In genomic region chr1:91020967-91021685, GRCh38 we compare ENCODE assay signal across 8 cellular contexts. TPM values are rescaled to one million over a fixed set of nuclear protein-coding genes. Genes with fewer than 3 reads are reported as not detected.
DNase-seq lines count a peak whose midpoint lies in the region; ATAC-seq and TF ChIP-seq lines count a peak whose summit lies in the region.

No MANE protein-coding gene starts in this region.

- H3K4me3 Mint-ChIP-seq in Caco-2 (ENCODE audit: unreplicated experiment) (peak overlapping the region; percentile 85), naive B cell (peak overlapping the region; percentile 92 to 99 (median 96))
- peak overlapping the region; percentile 90 for H3K4me3 Mint-ChIP-seq in stimulated activated memory B cell treated with anti-CD40 and anti-IgM and Interleukin-4, amounts not matched to agents 10 μg/mL and 1 μg/mL and 100 μg/mL, for 72 hours

- TF ChIP-seq EP300 in esophagus muscularis mucosa (IDR thresholded peaks at IDR 0.05): no peak

- peak overlapping the region; percentile 99 for H3K27ac Mint-ChIP-seq in Caco-2 (ENCODE audit: unreplicated experiment)
- H3K27ac Mint-ChIP-seq in naive B cell: peak overlapping the region; percentile 97 to 100 (median 99)
- peak overlapping the region; percentile 98 for H3K27ac Mint-ChIP-seq in stimulated activated memory B cell treated with anti-CD40 and anti-IgM and Interleukin-4, amounts not matched to agents 10 μg/mL and 1 μg/mL and 100 μg/mL, for 72 hours

- CTCF ChIA-PET in Caco-2 (lab: Charles Lee): interaction anchor here (1.0 to 1.2 kb wide), 2 partner anchors 144 to 145 kb away, joined by 4 read pairs; no protein-coding TSS in a partner anchor
- CTCF ChIA-PET in PC-9 (lab: Charles Lee): interaction anchor here (0.6 kb wide), 1 partner anchor 34 kb away, joined by 8 read pairs; no protein-coding TSS in a partner anchor

- H3K27me3 Mint-ChIP-seq in Caco-2 (ENCODE audit: insufficient read depth, unreplicated experiment): no peaks in the 10 kb centered on the region
- no peaks in the 10 kb centered on the region for H3K27me3 Mint-ChIP-seq in naive B cell
- no peaks in the 10 kb centered on the region for H3K27me3 Mint-ChIP-seq in stimulated activated memory B cell treated with anti-CD40 and anti-IgM and Interleukin-4, amounts not matched to agents 10 μg/mL and 1 μg/mL and 100 μg/mL, for 72 hours

- no peaks in the 10 kb centered on the region for H3K9me3 Mint-ChIP-seq in Caco-2 (ENCODE audit: unreplicated experiment)
- no peaks in the 10 kb centered on the region for H3K9me3 Mint-ChIP-seq in naive B cell
- H3K9me3 Mint-ChIP-seq in stimulated activated memory B cell treated with anti-CD40 and anti-IgM and Interleukin-4, amounts not matched to agents 10 μg/mL and 1 μg/mL and 100 μg/mL, for 72 hours: no peaks in the 10 kb centered on the region

- TF ChIP-seq CTCF in Caco-2 (IDR thresholded peaks at IDR 0.05; ENCODE audit: insufficient read depth in 1 of 2, low read depth in 1 of 2, low read length in 1 of 2, severe bottlenecking in 1 of 2, unreplicated experiment in 1 of 2) (no peak), GM20000 (IDR thresholded peaks at IDR 0.05; ENCODE audit: extremely low read depth, missing control alignments) (no peak), PC-9 (conservative IDR thresholded peaks at IDR 0.05) (no peak), esophagus muscularis mucosa (IDR thresholded peaks at IDR 0.05) (no peak)

- H3K36me3 Mint-ChIP-seq in Caco-2 (ENCODE audit: insufficient read depth, unreplicated experiment) (peaks cover 6% of the 10 kb centered on the region), naive B cell (no peaks in the 10 kb centered on the region)
- no peaks in the 10 kb centered on the region for H3K36me3 Mint-ChIP-seq in stimulated activated memory B cell treated with anti-CD40 and anti-IgM and Interleukin-4, amounts not matched to agents 10 μg/mL and 1 μg/mL and 100 μg/mL, for 72 hours

- H3K4me1 ChIP-seq in Caco-2: peaks cover 21% of the 10 kb centered on the region
- H3K4me1 ChIP-seq in PC-9 (replicated peaks; ENCODE audit: insufficient read depth): peaks cover 57% of the 10 kb centered on the region
- H3K4me1 ChIP-seq in esophagus muscularis mucosa: peaks cover 33 to 59% (median 54%) of the 10 kb centered on the region in 4 donors

- peaks cover 32% of the 10 kb centered on the region for H4K20me1 ChIP-seq in PC-9 (ENCODE audit: insufficient read depth)

- no peaks in the 10 kb centered on the region for H3K36me3 ChIP-seq in Caco-2 (ENCODE audit: control insufficient read depth, insufficient read depth, low read length)
- peaks cover 41% of the 10 kb centered on the region for H3K36me3 ChIP-seq in PC-9 (ENCODE audit: low read depth)
- H3K36me3 ChIP-seq in esophagus muscularis mucosa: no peaks in the 10 kb centered on the region

- peaks cover 26% of the 10 kb centered on the region; the same call in 1 of the 2 replicates for H3F3A ChIP-seq in PC-9 (ENCODE audit: insufficient read depth, low read depth)

- WGBS in esophagus muscularis mucosa: 3% methylated on average over 15 of the region's 33 CpGs

- POLR2A ChIA-PET in Caco-2 (lab: Charles Lee) (interaction anchor here (0.6 to 1.3 kb wide), 5 partner anchors 11 to 384 kb away, joined by 4 to 9 read pairs (median 4); partner anchors contain the start of gene HFM1), PC-9 (lab: Charles Lee; ENCODE audit: unreplicated experiment) (interaction anchor here (0.6 to 0.8 kb wide), 2 partner anchors 144 to 160 kb away, joined by 3 to 8 read pairs; no protein-coding TSS in a partner anchor)

- H3K4me1 Mint-ChIP-seq in Caco-2 (ENCODE audit: low read depth, unreplicated experiment) (peaks cover 3% of the 10 kb centered on the region), naive B cell (peaks cover 38 to 77% (median 64%) of the 10 kb centered on the region in 3 donors)
- H3K4me1 Mint-ChIP-seq in stimulated activated memory B cell treated with anti-CD40 and anti-IgM and Interleukin-4, amounts not matched to agents 10 μg/mL and 1 μg/mL and 100 μg/mL, for 72 hours: peaks cover 57% of the 10 kb centered on the region

- H3K27ac ChIP-seq in PC-9 (peak overlapping the region; percentile 98), esophagus muscularis mucosa (replicated peaks in 1 of 4) (peak overlapping the region; percentile 97 to 100 (median 99))

- H3K79me2 ChIP-seq in PC-9 (ENCODE audit: low read depth): peaks cover 64% of the 10 kb centered on the region

- H3K27me3 ChIP-seq in Caco-2 (replicated peaks; ENCODE audit: control insufficient read depth, insufficient read depth, low read length) (no peaks in the 10 kb centered on the region), PC-9 (ENCODE audit: insufficient read depth, low read depth) (no peaks in the 10 kb centered on the region), esophagus muscularis mucosa (no peaks in the 10 kb centered on the region)

- no TSS peak for BruUV-seq in Caco-2 (replicated peaks; lab: Mats Ljungman, UMichigan)
- BruUV-seq in PC-9 (replicated peaks; lab: Mats Ljungman, UMichigan): TSS peak; percentile 63

- H3K4me2 ChIP-seq in PC-9: peak overlapping the region; percentile 83

- H3K9me3 ChIP-seq in Caco-2 (no peaks in the 10 kb centered on the region; the same call in 1 of the 2 replicates), PC-9 (ENCODE audit: insufficient read depth, low read depth) (no peaks in the 10 kb centered on the region), esophagus muscularis mucosa (no peaks in the 10 kb centered on the region)

- ATAC-seq in naive B cell (ENCODE audit: low read depth in 2 of 2): peak; percentile 60 to 64
- peak; percentile 70 for ATAC-seq in stimulated activated memory B cell treated with anti-CD40 and anti-IgM and Interleukin-4, amounts not matched to agents 10 μg/mL and 1 μg/mL and 100 μg/mL, for 72 hours

- H2AFZ ChIP-seq in PC-9: no peak overlapping the region; the same call in 1 of the 2 replicates

- DNase-seq in Caco-2: peak; percentile 77 to 80
- peak; percentile 82 for DNase-seq in GM20000 (ENCODE audit: low spot score)
- peak; percentile 56 for DNase-seq in HS-27A (ENCODE audit: low read depth)
- DNase-seq in PC-9: peak; percentile 73 to 83
- DNase-seq in activated T-cell treated with anti-CD3 and anti-CD28 coated beads, Interleukin-2, amount 50 U/mL, for 48 hours: peak; percentile 78 to 80
- no peak for DNase-seq in esophagus muscularis mucosa (ENCODE audit: extremely low spot score)
- DNase-seq in naive B cell: peak; percentile 74

- H3K4me3 ChIP-seq in Caco-2 (ENCODE audit: low read depth, low read length): peak overlapping the region; percentile 69
- H3K4me3 ChIP-seq in PC-9: peak overlapping the region; percentile 74
- H3K4me3 ChIP-seq in esophagus muscularis mucosa: peak overlapping the region; percentile 73 to 94 (median 89)

- H3K9me2 ChIP-seq in PC-9 (ENCODE audit: insufficient read depth): no peaks in the 10 kb centered on the region

- TF ChIP-seq POLR2A in esophagus muscularis mucosa (IDR thresholded peaks at IDR 0.05; ENCODE audit: low read depth): no peak

- intact Hi-C loops in Caco-2 (cut with micrococcal nuclease; ENCODE audit: unreplicated experiment) (no loop called here), PC-9 (cut with micrococcal nuclease; ENCODE audit: unreplicated experiment) (loop anchor here (5.0 to 10.0 kb wide), 2 partner anchors 71 to 144 kb away; no protein-coding TSS in a partner anchor), esophagus muscularis mucosa (cut with DNase I) (no loop called here)

RNA-seq across cellular contexts. Expression of gene ZNF644, which starts 0.7 kb away (rescaled TPM):
- total RNA-seq in Caco-2 (2022): 32.5 and 35.9 TPM in 2 replicates
- 36.5 and 37.9 TPM in 2 replicates for total RNA-seq in PC-9 (2021)
- 10 to 100 TPM; 44.8 to 64.8 (median 45.2) TPM for total RNA-seq in esophagus muscularis mucosa
- 100 to 1,000 TPM in 3 of 6 donors, 10 to 100 TPM in 3; 89.4 to 115 (median 103) TPM for polyA plus RNA-seq in naive B cell (ENCODE audit: low read depth in 6 of 6)
